Comparison of ENCODE assay signal across 12 cellular contexts in genomic region chr5:54524082-54524481, GRCh38. TPM values are rescaled to one million over a fixed set of nuclear protein-coding genes. Genes with fewer than 3 reads are reported as not detected.
DNase-seq lines count a peak whose midpoint lies in the region; ATAC-seq, FAIRE-seq and TF ChIP-seq lines count a peak whose summit lies in the region.
"Had no signal": no experiment of that assay in that cellular context is flagged by ENCODE, and none has a peak within 500 bp of the region (broad histone marks: within the 10 kb centered on the region; RNA-seq: fewer than 3 reads in every experiment).

No MANE protein-coding gene starts in this region.

- CTCF ChIA-PET in HepG2 (lab: Yijun Ruan, JAX; ENCODE audit: low intra/inter-chr PET ratio, low total read pairs): no interaction called here
- CTCF ChIA-PET in endothelial cell of umbilical vein (lab: Charles Lee): interaction anchor here (0.9 to 3.2 kb wide), 8 partner anchors 216 to 636 kb away, joined by 3 to 16 read pairs (median 6); partner anchors contain the start of gene GPX8

- WGBS in liver: 54% methylated on average over 8 of the region's 8 CpGs
- WGBS in HepG2 (ENCODE audit: low lambda C conversion rate): 93% methylated on average over 7 of the region's 8 CpGs
- WGBS in ovary, 3 donors: 28 to 56% (median 38%) methylated on average over 8 of the region's 8 CpGs

- peaks cover 6 to 70% (median 41%) of the 10 kb centered on the region in 4 donors for H3K4me1 ChIP-seq in liver (ENCODE audit: control insufficient read depth in 4 of 4, insufficient read depth in 4 of 4, low read length in 3 of 4)
- H3K4me1 ChIP-seq in HepG2 (ENCODE audit: insufficient read depth, low read length): peaks cover 25% of the 10 kb centered on the region
- H3K4me1 ChIP-seq in endothelial cell of umbilical vein (ENCODE audit: control insufficient read depth, extremely low read depth, insufficient read depth, low read length): peaks cover 58% of the 10 kb centered on the region
- H3K4me1 ChIP-seq in ovary (ENCODE audit: insufficient read depth): peaks cover 28% of the 10 kb centered on the region

- H3K4me2 ChIP-seq in HepG2 (ENCODE audit: low read depth, low read length) (no peak overlapping the region), endothelial cell of umbilical vein (ENCODE audit: insufficient read depth, low read length) (peak overlapping the region; percentile 30)

- H3K79me2 ChIP-seq in HepG2 (ENCODE audit: insufficient read depth, low read length) (peaks cover 26% of the 10 kb centered on the region), endothelial cell of umbilical vein (ENCODE audit: control insufficient read depth, insufficient read depth, low read length) (peaks cover 91% of the 10 kb centered on the region)

- POLR2A ChIA-PET in HepG2 (lab: Yijun Ruan, JAX): no interaction called here
- POLR2A ChIA-PET in endothelial cell of umbilical vein (lab: Charles Lee): no interaction called here

- in situ Hi-C loops in HepG2 (cut with HindIII; ENCODE audit: extremely low pct_ligation_motif_present, low pct_unique_long_range_greater_than_20kb): loop anchor here (25.0 kb wide), 1 partner anchor 638 kb away; the partner anchor contains the start of genes CDC20B and GPX8

- H3K27me3 ChIP-seq in liver (ENCODE audit: control insufficient read depth in 4 of 4, insufficient read depth in 4 of 4, low read length in 3 of 4): no peaks in the 10 kb centered on the region
- H3K27me3 ChIP-seq in HepG2 (ENCODE audit: control insufficient read depth in 1 of 2, insufficient read depth in 2 of 2, low read length in 2 of 2): no peaks in the 10 kb centered on the region
- H3K27me3 ChIP-seq in endothelial cell of umbilical vein (ENCODE audit: control insufficient read depth in 2 of 2, insufficient read depth in 2 of 2, low read length in 2 of 2): no peaks in the 10 kb centered on the region
- H3K27me3 ChIP-seq in ovary: no peaks in the 10 kb centered on the region

- intact Hi-C loops in HepG2 (cut with micrococcal nuclease; ENCODE audit: unreplicated experiment) (loop anchor here (10.0 kb wide), 1 partner anchor 101 kb away; no protein-coding TSS in a partner anchor), endothelial cell of umbilical vein (cut with micrococcal nuclease) (loop anchor here (10.0 kb wide), 1 partner anchor 461 kb away; the partner anchor contains the start of gene ESM1), ovary (cut with DNase I) (loop anchor here in 3 of 4 donors (10.0 kb wide), 2 partner anchors 111 to 121 kb away; no protein-coding TSS in a partner anchor)

- H3K9me3 ChIP-seq in liver (ENCODE audit: control insufficient read depth in 4 of 4, low read length in 3 of 4) (no peaks in the 10 kb centered on the region), HepG2 (ENCODE audit: low read length) (no peaks in the 10 kb centered on the region), endothelial cell of umbilical vein (replicated peaks; ENCODE audit: control insufficient read depth, insufficient read depth, low read length) (no peaks in the 10 kb centered on the region), ovary (no peaks in the 10 kb centered on the region)
- H3K9me3 ChIP-seq: mucosa of descending colon had no signal

- H3K9me1 ChIP-seq in endothelial cell of umbilical vein (replicated peaks; ENCODE audit: control insufficient read depth, extremely low read depth, insufficient read depth, low read length): no peaks in the 10 kb centered on the region

- TF ChIP-seq CTCF in liver (IDR thresholded peaks at IDR 0.05; ENCODE audit: low read depth, low read length, missing input control): no peak
- TF ChIP-seq CTCF in HepG2 (CRISPR knock-in tag; IDR thresholded peaks at IDR 0.05): no peak
- TF ChIP-seq CTCF in endothelial cell of umbilical vein (IDR thresholded peaks at IDR 0.05; ENCODE audit: extremely low read depth in 1 of 2, insufficient read depth in 1 of 2, low read depth in 1 of 2, low read length in 2 of 2): no peak
- no peak for TF ChIP-seq CTCF in ovary (IDR thresholded peaks at IDR 0.05)

- H2AFZ ChIP-seq in HepG2 (ENCODE audit: low read length): no peak overlapping the region
- peak overlapping the region; percentile 23 for H2AFZ ChIP-seq in endothelial cell of umbilical vein (ENCODE audit: low read depth, low read length)

- TF ChIP-seq EP300 in HepG2 (IDR thresholded peaks at IDR 0.05; ENCODE audit: low read depth in 2 of 2, low read length in 2 of 2) (no peak), HepG2 (CRISPR knock-in tag; IDR thresholded peaks at IDR 0.05; ENCODE audit: borderline replicate concordance) (no peak), ovary (IDR thresholded peaks at IDR 0.05) (no peak)

- TF ChIP-seq POLR2A in HepG2 (IDR thresholded peaks at IDR 0.05; ENCODE audit: insufficient read depth in 1 of 2, low read depth in 2 of 2, low read length in 2 of 2) (no peak), endothelial cell of umbilical vein (IDR thresholded peaks at IDR 0.05; ENCODE audit: low read depth, low read length) (no peak), ovary (IDR thresholded peaks at IDR 0.05) (no peak)

- H3K4me3 ChIP-seq in liver (ENCODE audit: low read depth in 1 of 3, low read length in 3 of 3) (no peak overlapping the region), HepG2 (replicated peaks in 1 of 3; ENCODE audit: insufficient read depth in 1 of 3, low read depth in 2 of 3, low read length in 3 of 3) (no peak overlapping the region), endothelial cell of umbilical vein (replicated peaks in 1 of 3; ENCODE audit: insufficient read depth in 1 of 3, low read depth in 1 of 3, low read length in 3 of 3) (no peak overlapping the region), ovary (peak overlapping the region; percentile 6)
- H3K4me3 ChIP-seq: mucosa of descending colon had no signal

- H3K9ac ChIP-seq in liver (ENCODE audit: low read depth in 1 of 2, low read length in 2 of 2) (no peak overlapping the region), HepG2 (ENCODE audit: insufficient read depth, low read depth, low read length) (no peak overlapping the region), endothelial cell of umbilical vein (replicated peaks; ENCODE audit: extremely low read depth, insufficient read depth, low read length) (no peak overlapping the region)

- no peak for TF ChIP-seq RAD21 in liver (IDR thresholded peaks at IDR 0.05)
- no peak for TF ChIP-seq RAD21 in HepG2 (CRISPR knock-in tag; IDR thresholded peaks at IDR 0.05)

- no peak for ATAC-seq in HepG2
- ATAC-seq in GM21786 (IDR thresholded peaks at IDR 0.05; ENCODE audit: unreplicated experiment): no peak
- ATAC-seq: mucosa of descending colon had no signal

- DNase-seq in HepG2 (ENCODE audit: low spot score) (no peak), endothelial cell of umbilical vein (ENCODE audit: low read depth, low spot score) (no peak), ovary (no peak), NCI-H2171 (lab: John Stamatoyannopoulos, UW) (no peak), medulla oblongata (ENCODE audit: extremely low spot score) (no peak), cerebellar cortex (ENCODE audit: low spot score) (no peak)
- DNase-seq: NCI-H524 treated with DMSO at 0.1 percent for 48 hours; stimulated activated CD4-positive, alpha-beta T cell treated with anti-CD3 and anti-CD28 coated beads, Interleukin-2, amount 100 ng/mL, for 48 hours had no signal

- dilution Hi-C loops in endothelial cell of umbilical vein (cut with MboI; ENCODE audit: extremely low pct_ligation_motif_present, low sequenced_read_pairs): no loop called here

- H3K36me3 ChIP-seq in liver (ENCODE audit: control insufficient read depth in 4 of 4, insufficient read depth in 3 of 4, low read depth in 1 of 4, low read length in 3 of 4) (no peaks in the 10 kb centered on the region), HepG2 (replicated peaks in 1 of 2; ENCODE audit: control insufficient read depth in 1 of 2, insufficient read depth in 2 of 2, low read length in 2 of 2) (no peaks in the 10 kb centered on the region), endothelial cell of umbilical vein (ENCODE audit: control insufficient read depth in 2 of 2, extremely low read depth in 1 of 2, insufficient read depth in 2 of 2, low read length in 2 of 2) (no peaks in the 10 kb centered on the region), ovary (no peaks in the 10 kb centered on the region)

- FAIRE-seq in HepG2 (lab: Jason Lieb, UNC) (no peak), endothelial cell of umbilical vein (lab: Jason Lieb, UNC) (no peak)

- peak overlapping the region; percentile 32 to 44 for H3K27ac ChIP-seq in liver (ENCODE audit: low read depth in 1 of 2, low read length in 2 of 2)
- no peak overlapping the region for H3K27ac ChIP-seq in HepG2 (ENCODE audit: extremely low read length, insufficient read depth, low read length)
- H3K27ac ChIP-seq in endothelial cell of umbilical vein (ENCODE audit: insufficient read depth, low read depth, low read length): peak overlapping the region; percentile 30
- H3K27ac ChIP-seq in ovary: peak overlapping the region in 1 of 2 donors; percentile 69
- H3K27ac ChIP-seq: VCaP had no signal

- no TSS peak for BruUV-seq in HepG2 (replicated peaks; lab: Mats Ljungman, UMichigan)
- no TSS peak for BruUV-seq in endothelial cell of umbilical vein (replicated peaks; lab: Mats Ljungman, UMichigan)

- H4K20me1 ChIP-seq in HepG2 (ENCODE audit: insufficient read depth, low read length) (0 out of 2 replicates have a peak, but pooled peaks cover 5% of the 10 kb centered on the region), endothelial cell of umbilical vein (replicated peaks; ENCODE audit: control insufficient read depth, extremely low read depth, insufficient read depth, low read length) (no peaks in the 10 kb centered on the region)

RNA-seq across cellular contexts. Expression of gene SNX18, which starts 6.5 kb away (rescaled TPM):
- total RNA-seq in liver (10 to 100 TPM; 15.4 to 32.5 TPM), HepG2 (2016; rRNA removed; fragmentation: Illumina TruSeq; extraction: Trizol) (6.0 and 6.2 TPM in 2 replicates), endothelial cell of umbilical vein (25.2 and 25.3 TPM in 2 replicates), ovary (10 to 100 TPM; 34.7 to 62.4 (median 47.3) TPM)
- polyA plus RNA-seq in liver (1 to 10 TPM; 4.9 to 9.7 TPM), HepG2 (2011; rRNA removed) (2.3 and 2.7 TPM in 2 replicates), endothelial cell of umbilical vein (11.8 and 15.9 TPM in 2 replicates), ovary (10 to 100 TPM; 29.6 to 32.4 TPM)
- total RNA-seq in HepG2 (2016; cell fraction: cytosol; rRNA removed; fragmentation: Illumina TruSeq; extraction: Trizol; ENCODE audit: low read depth): 0.81 and 0.88 TPM in 2 replicates
- 5.6 and 5.9 TPM in 2 replicates for total RNA-seq in HepG2 (2016; cell fraction: insoluble cytoplasmic fraction; rRNA removed; fragmentation: Illumina TruSeq; extraction: Trizol)
- total RNA-seq in HepG2 (2016; cell fraction: membrane; rRNA removed; fragmentation: Illumina TruSeq; extraction: Trizol): 4.7 and 5.3 TPM in 2 replicates
- 5.4 and 5.5 TPM in 2 replicates for total RNA-seq in HepG2 (2016; cell fraction: nucleus; rRNA removed; fragmentation: Illumina TruSeq; extraction: Trizol)
- polyA plus RNA-seq in HepG2 (2011; cell fraction: cytosol; rRNA removed): 2.0 and 3.0 TPM in 2 replicates
- 3.4 and 3.8 TPM in 2 replicates for polyA plus RNA-seq in HepG2 (2011; cell fraction: nucleus; rRNA removed)
- polyA plus RNA-seq in HepG2 (2012): 2.5 and 3.2 TPM in 2 replicates
- 0.60 and 0.81 TPM in 2 replicates for polyA plus RNA-seq in HepG2 (2016; cell fraction: cytosol; fragmentation: Illumina TruSeq; extraction: Trizol; ENCODE audit: low read depth)
- polyA plus RNA-seq in HepG2 (2016; cell fraction: insoluble cytoplasmic fraction; fragmentation: Illumina TruSeq; extraction: Trizol; ENCODE audit: low read depth): 6.8 and 8.2 TPM in 2 replicates
- polyA plus RNA-seq in HepG2 (2016; cell fraction: membrane; fragmentation: Illumina TruSeq; extraction: Trizol; ENCODE audit: low read depth): 3.2 and 4.0 TPM in 2 replicates
- 4.1 and 5.1 TPM in 2 replicates for polyA plus RNA-seq in HepG2 (2016; cell fraction: nucleus; fragmentation: Illumina TruSeq; extraction: Trizol; ENCODE audit: insufficient read depth, low read depth)
- polyA minus RNA-seq in HepG2 (2011; rRNA and poly(A)+ RNA removed; ENCODE audit: low replicate concordance): 6.5 and 11.0 TPM in 2 replicates
- 6.8 and 6.9 TPM in 2 replicates for polyA minus RNA-seq in HepG2 (2011; cell fraction: cytosol; rRNA and poly(A)+ RNA removed)
- 10.2 and 10.8 TPM in 2 replicates for polyA minus RNA-seq in HepG2 (2011; cell fraction: nucleus; rRNA and poly(A)+ RNA removed)
- 8.3 and 10.7 TPM in 2 replicates for polyA plus RNA-seq in endothelial cell of umbilical vein (2011; cell fraction: cytosol; rRNA removed)
- 9.5 and 9.7 TPM in 2 replicates for polyA plus RNA-seq in endothelial cell of umbilical vein (2011; cell fraction: nucleus; rRNA removed)
- polyA plus RNA-seq in endothelial cell of umbilical vein (2012): 6.6 and 8.5 TPM in 2 replicates
- polyA minus RNA-seq in endothelial cell of umbilical vein: 25.5 and 35.6 TPM in 2 replicates
- polyA minus RNA-seq in endothelial cell of umbilical vein (2011; cell fraction: cytosol; rRNA and poly(A)+ RNA removed): 11.4 TPM
- polyA minus RNA-seq in endothelial cell of umbilical vein (2011; cell fraction: nucleus; rRNA and poly(A)+ RNA removed): 35.6 and 40.1 TPM in 2 replicates
